ENCODE assay signal across 25 cellular contexts in genomic region chr7:108293190-108293612, GRCh38.
DNase-seq lines count a peak whose midpoint lies in the region; ATAC-seq and TF ChIP-seq lines count a peak whose summit lies in the region.
"Had no signal": no experiment of that assay in that cellular context is flagged by ENCODE, and none has a peak within 500 bp of the region (broad histone marks: within the 10 kb centered on the region; RNA-seq: fewer than 3 reads in every experiment).

No MANE protein-coding gene starts in this region.

- H3K9me3 ChIP-seq in A673 (ENCODE audit: low read depth, low read length, poor library complexity, severe bottlenecking) (no peaks in the 10 kb centered on the region), SK-N-MC (ENCODE audit: low read depth, low read length) (no peaks in the 10 kb centered on the region)
- H3K9me3 ChIP-seq: colonic mucosa, heart left ventricle, right atrium auricular region, SJSA1, stomach, uterus had no signal

- H3K36me3 ChIP-seq in A673 (ENCODE audit: insufficient read depth, low read length, poor library complexity, severe bottlenecking), result no peaks in the 10 kb centered on the region
- H3K36me3 ChIP-seq in SK-N-MC (ENCODE audit: insufficient read depth, low read length), result no peaks in the 10 kb centered on the region
- H3K36me3 ChIP-seq: colonic mucosa, heart left ventricle, right atrium auricular region, SJSA1, stomach, uterus had no signal

- BruUV-seq in A673 (replicated peaks; lab: Mats Ljungman, UMichigan), result no TSS peak

- H3K27ac ChIP-seq in A673 (ENCODE audit: low read depth, low read length, poor library complexity, severe bottlenecking) (peak overlapping the region; percentile 86), SK-N-MC (peak overlapping the region; percentile 68)
- H3K27ac ChIP-seq: colonic mucosa, heart left ventricle, PC-9, right atrium auricular region, SJSA1, stomach, uterus had no signal

- TF ChIP-seq CTCF in A673 (conservative IDR thresholded peaks at IDR 0.05; ENCODE audit: low read depth, low read length), result no peak
- TF ChIP-seq CTCF in nephron (IDR thresholded peaks at IDR 0.05; ENCODE audit: unreplicated experiment in 3 of 3), result no peak
- no peak for TF ChIP-seq CTCF in natural killer cell (IDR thresholded peaks at IDR 0.05)

- H3K9ac ChIP-seq in SK-N-MC (ENCODE audit: insufficient read length), result no peak overlapping the region

- H3K4me1 Mint-ChIP-seq in nephron, result peaks cover 20% of the 10 kb centered on the region
- no peaks in the 10 kb centered on the region for H3K4me1 Mint-ChIP-seq in natural killer cell
- H3K4me1 Mint-ChIP-seq in natural killer cell treated with Interleukin-12 subunit alpha and Interleukin-12 subunit beta and Interleukin-15 and Interleukin-18, amount 100 ng/mL, for 72 hours (ENCODE audit: low read depth in 2 of 2), result no peaks in the 10 kb centered on the region
- H3K4me1 Mint-ChIP-seq: CD8-positive, alpha-beta memory T cell had no signal

- peaks cover 87% of the 10 kb centered on the region for H3K4me1 ChIP-seq in A673 (ENCODE audit: insufficient read depth, low read length, poor library complexity, severe bottlenecking)
- H3K4me1 ChIP-seq: colonic mucosa, uterus had no signal

- H3K4me3 Mint-ChIP-seq in nephron (no peak overlapping the region), natural killer cell (no peak overlapping the region)
- no peak overlapping the region for H3K4me3 Mint-ChIP-seq in natural killer cell treated with Interleukin-12 subunit alpha and Interleukin-12 subunit beta and Interleukin-15 and Interleukin-18, amount 100 ng/mL, for 72 hours
- H3K4me3 Mint-ChIP-seq: CD8-positive, alpha-beta memory T cell; memory B cell had no signal

- H3K27ac Mint-ChIP-seq in nephron (peak overlapping the region in 2 of 3 experiments; percentile 15 to 62), natural killer cell (no peak overlapping the region)
- H3K27ac Mint-ChIP-seq in natural killer cell treated with Interleukin-12 subunit alpha and Interleukin-12 subunit beta and Interleukin-15 and Interleukin-18, amount 100 ng/mL, for 72 hours, result no peak overlapping the region
- H3K27ac Mint-ChIP-seq: CD8-positive, alpha-beta memory T cell; memory B cell had no signal

- CTCF ChIA-PET in A673 (lab: Charles Lee), result no interaction called here

- DNase-seq in A673 (ENCODE audit: low spot score) (peak; percentile 69), SK-N-MC (ENCODE audit: low read depth, low spot score) (no peak), dermis blood vessel endothelial cell (peak; percentile 87), natural killer cell (no peak), NCI-H2171 treated with DMSO at 0.1 percent for 48 hours (lab: John Stamatoyannopoulos, UW) (no peak), kidney tubule cell (ENCODE audit: low spot score) (no peak)
- DNase-seq in natural killer cell treated with Interleukin-12 subunit alpha and Interleukin-12 subunit beta and Interleukin-15 and Interleukin-18, amount 100 ng/mL, for 72 hours (ENCODE audit: low spot score), result no peak
- DNase-seq: activated naive CD4-positive, alpha-beta T cell treated with Interleukin-2 at 50 U/mL for 16 hours; activated T-cell treated with anti-CD3 and anti-CD28 coated beads for 4 hours; CD8-positive, alpha-beta memory T cell; colonic mucosa; erythroblast; heart left ventricle; NCI-H1048; NCI-H2081 treated with DMSO at 0.1 percent for 48 hours; NCI-H526 treated with DMSO at 0.1 percent for 48 hours; PC-9; stimulated activated CD4-positive, alpha-beta T cell treated with anti-CD3 and anti-CD28 coated beads, Interleukin-2, amount 100 ng/mL, for 24 hours; stomach; T-helper 9 cell; uterus had no signal

- no peak for ATAC-seq in natural killer cell
- ATAC-seq in natural killer cell treated with Interleukin-12 subunit alpha and Interleukin-12 subunit beta and Interleukin-15 and Interleukin-18, amount 100 ng/mL, for 72 hours, result no peak

- intact Hi-C loops in A673 (cut with micrococcal nuclease; ENCODE audit: unreplicated experiment) (loop anchor here (5.0 kb wide), 1 partner anchor 111 kb away; no protein-coding TSS in a partner anchor), natural killer cell (cut with micrococcal nuclease) (no loop called here)

- POLR2A ChIA-PET in A673 (lab: Charles Lee; ENCODE audit: low non-redundant PET), result no interaction called here

- H3K36me3 Mint-ChIP-seq in nephron (ENCODE audit: low read depth) (no peaks in the 10 kb centered on the region), natural killer cell (no peaks in the 10 kb centered on the region)
- H3K36me3 Mint-ChIP-seq in natural killer cell treated with Interleukin-12 subunit alpha and Interleukin-12 subunit beta and Interleukin-15 and Interleukin-18, amount 100 ng/mL, for 72 hours, result no peaks in the 10 kb centered on the region
- H3K36me3 Mint-ChIP-seq: CD8-positive, alpha-beta memory T cell; memory B cell had no signal

- H3K4me3 ChIP-seq in A673 (ENCODE audit: low read depth, low read length, poor library complexity, severe bottlenecking), result no peak overlapping the region
- no peak overlapping the region for H3K4me3 ChIP-seq in SK-N-MC
- H3K4me3 ChIP-seq: colonic mucosa, heart left ventricle, PC-9, right atrium auricular region, SJSA1, stomach, uterus had no signal

- no peaks in the 10 kb centered on the region for H3K27me3 ChIP-seq in A673 (replicated peaks; ENCODE audit: insufficient read depth, low read depth, low read length, poor library complexity)
- H3K27me3 ChIP-seq: colonic mucosa, right atrium auricular region, SJSA1, stomach, uterus had no signal

- H3K9me3 Mint-ChIP-seq in nephron, result no peaks in the 10 kb centered on the region
- peaks cover 0 to 2% of the 10 kb centered on the region in 2 donors for H3K9me3 Mint-ChIP-seq in natural killer cell
- H3K9me3 Mint-ChIP-seq in natural killer cell treated with Interleukin-12 subunit alpha and Interleukin-12 subunit beta and Interleukin-15 and Interleukin-18, amount 100 ng/mL, for 72 hours, result no peaks in the 10 kb centered on the region
- H3K9me3 Mint-ChIP-seq: memory B cell had no signal

- H3K27me3 Mint-ChIP-seq in nephron (ENCODE audit: low read depth) (no peaks in the 10 kb centered on the region), natural killer cell (ENCODE audit: low read depth in 2 of 2) (no peaks in the 10 kb centered on the region)
- H3K27me3 Mint-ChIP-seq in natural killer cell treated with Interleukin-12 subunit alpha and Interleukin-12 subunit beta and Interleukin-15 and Interleukin-18, amount 100 ng/mL, for 72 hours, result peaks cover 0 to 7% of the 10 kb centered on the region in 2 donors

Comparison
In these comparisons a context has a peak if more than half of its experiments do, and no peak if none do; other contexts are left out.
1. DNase-seq: peak in A673 (single experiment) and dermis blood vessel endothelial cell (single experiment); none in SK-N-MC (single experiment), natural killer cell (single experiment), natural killer cell treated with Interleukin-12 subunit alpha and Interleukin-12 subunit beta and Interleukin-15 and Interleukin-18, amount 100 ng/mL, for 72 hours (single experiment), NCI-H2171 treated with DMSO at 0.1 percent for 48 hours (single experiment) and kidney tubule cell (single experiment).
2. H3K27ac Mint-ChIP-seq: peak in nephron (2 of 3); none in natural killer cell (0 of 2) and natural killer cell treated with Interleukin-12 subunit alpha and Interleukin-12 subunit beta and Interleukin-15 and Interleukin-18, amount 100 ng/mL, for 72 hours (0 of 2).